ENCODE assay signal across 15 cellular contexts in genomic region chr11:18088974-18089373, GRCh38. TPM values are rescaled to one million over a fixed set of nuclear protein-coding genes. Genes with fewer than 3 reads are reported as not detected.
"Had no signal": no experiment of that assay in that cellular context is flagged by ENCODE, and none has a peak within 500 bp of the region (broad histone marks: within the 10 kb centered on the region; RNA-seq: fewer than 3 reads in every experiment).

No MANE protein-coding gene starts in this region.

- H3K4me3 ChIP-seq: ascending aorta, breast epithelium, gastrocnemius medialis, heart right ventricle, left lung, smooth muscle cell, vagina had no signal

- DNase-seq: activated CD4-positive, alpha-beta T cell treated with anti-CD3 and anti-CD28 coated beads, Interleukin-2, amount 50 U/mL, for 4 hours; activated CD4-positive, CD25-positive, alpha-beta regulatory T cell treated with anti-CD3 and anti-CD28 coated beads, Interleukin-2, amount 50 U/mL, for 72 hours; activated naive CD4-positive, alpha-beta T cell; cortex of kidney; gastrocnemius medialis; heart right ventricle; left lung; nephron progenitor cell; nucleus accumbens; stimulated activated CD4-positive, alpha-beta T cell treated with anti-CD3 and anti-CD28 coated beads, Interleukin-4, amount 100 ng/mL, for 1 hour; stimulated activated naive CD8-positive, alpha-beta T cell treated with anti-CD3 and anti-CD28 coated beads, Interleukin-15, amount 100 ng/mL, for 72 hours had no signal

- H3K9me3 ChIP-seq: ascending aorta, breast epithelium, gastrocnemius medialis, heart right ventricle, left lung, vagina had no signal

- H3K4me2 ChIP-seq: smooth muscle cell had no signal

- H3K27me3 ChIP-seq: ascending aorta, breast epithelium, gastrocnemius medialis, heart right ventricle, left lung, vagina had no signal

- H3K27ac ChIP-seq: ascending aorta, breast epithelium, gastrocnemius medialis, heart right ventricle, left lung, vagina had no signal

- H3K4me1 ChIP-seq: breast epithelium, gastrocnemius medialis, heart right ventricle, left lung, vagina had no signal

RNA-seq across cellular contexts. Expression of gene TPH1, which starts 42.9 kb away (rescaled TPM):
- polyA plus RNA-seq: smooth muscle cell had no signal

RNA-seq across cellular contexts. Expression of gene MRGPRX3, which starts 43.4 kb away (rescaled TPM):
- polyA plus RNA-seq: heart right ventricle, smooth muscle cell had no signal
